ENCODE assay signal across 9 cellular contexts in genomic region chr14:35931346-35931745, GRCh38.
"Had no signal": no experiment of that assay in that cellular context is flagged by ENCODE, and none has a peak within 500 bp of the region (broad histone marks: within the 10 kb centered on the region; RNA-seq: fewer than 3 reads in every experiment).

No MANE protein-coding gene starts in this region.

- H3K36me3 Mint-ChIP-seq: IgD-negative memory B cell had no signal

- H3K27ac Mint-ChIP-seq: HFFc6, IgD-negative memory B cell had no signal

- H3K4me3 ChIP-seq: GM23248, HAP-1 had no signal

- H3K9ac ChIP-seq: GM23248 had no signal

- H3K9me3 ChIP-seq: HAP-1 had no signal

- H2AFZ ChIP-seq: GM23248 had no signal

- H3K36me3 ChIP-seq: HAP-1 had no signal

- H3K4me1 ChIP-seq: HAP-1 had no signal

- H3K27ac ChIP-seq: GM23248, HL-60 had no signal

- H3K27me3 Mint-ChIP-seq: IgD-negative memory B cell had no signal

- DNase-seq: GM23248, GOT3, H7, HFFc6, KG1 had no signal

- ATAC-seq: HCT116 had no signal

- H3K9me3 Mint-ChIP-seq: HFFc6, IgD-negative memory B cell had no signal

- H3K4me3 Mint-ChIP-seq: HFFc6, IgD-negative memory B cell had no signal
